8 cellular contexts compared by ENCODE assay signal in the genomic region with DNA sequence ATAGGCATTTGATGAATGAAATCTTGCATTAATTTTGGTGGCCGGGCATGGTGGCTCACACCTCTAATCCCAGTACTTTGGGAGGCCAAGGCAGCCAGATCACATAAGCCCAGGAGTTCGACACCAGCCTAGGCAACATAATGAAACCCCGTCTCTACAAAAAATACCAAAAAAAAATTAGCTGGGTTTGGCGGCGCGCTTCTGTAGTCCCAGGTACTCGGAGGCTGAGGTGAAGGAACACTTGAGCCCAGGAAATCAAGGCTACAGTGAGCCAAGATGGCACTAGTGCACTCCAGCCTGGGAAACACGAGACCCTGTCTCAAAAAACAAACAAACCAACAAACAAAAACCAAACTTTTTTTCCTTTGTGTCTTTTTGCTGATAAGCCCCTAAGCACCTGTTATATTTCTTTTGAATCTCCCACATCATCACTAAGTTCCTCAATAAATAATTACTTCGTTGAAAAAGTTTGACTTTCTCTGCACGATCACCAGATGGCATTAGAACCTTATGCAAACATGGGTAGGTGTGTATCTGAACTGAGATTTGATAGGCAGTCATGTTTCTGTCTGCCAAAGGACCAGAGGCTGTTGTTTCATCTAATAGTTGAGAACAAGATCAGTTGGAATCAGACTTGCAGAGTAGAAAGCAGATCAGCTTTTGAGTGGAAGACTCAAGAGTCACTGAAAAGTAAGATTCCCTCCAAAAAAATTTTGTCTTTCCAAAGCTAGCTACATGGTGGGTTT. TPM values are rescaled to one million over a fixed set of nuclear protein-coding genes. Genes with fewer than 3 reads are reported as not detected.
DNase-seq lines count a peak whose midpoint lies in the region; ATAC-seq and TF ChIP-seq lines count a peak whose summit lies in the region.

No MANE protein-coding gene starts in this region.

- no peak overlapping the region for H2BK12ac ChIP-seq in neuronal stem cell (ENCODE audit: low read length)

- H3K4me1 ChIP-seq in body of pancreas (peaks cover 3% of the 10 kb centered on the region), neuronal stem cell (ENCODE audit: control insufficient read depth in 2 of 2, insufficient read depth in 1 of 2, low read depth in 1 of 2, low read length in 2 of 2) (no peaks in the 10 kb centered on the region), tibial artery (peaks cover 0 to 3% (median under 1%) of the 10 kb centered on the region in 4 donors)

- H3K36me3 ChIP-seq in body of pancreas (replicated peaks in 1 of 2; ENCODE audit: insufficient read depth in 1 of 2, low read depth in 2 of 2) (no peaks in the 10 kb centered on the region), neuronal stem cell (replicated peaks in 1 of 2; ENCODE audit: control insufficient read depth in 2 of 2, insufficient read depth in 2 of 2, low read length in 2 of 2) (peaks cover 16 to 40% of the 10 kb centered on the region in 2 donors), tibial artery (peaks cover 0 to 12% (median 6%) of the 10 kb centered on the region in 3 donors)

- 45 to 49% methylated on average over 10 of the region's 10 CpGs for WGBS in body of pancreas, 2 donors
- WGBS in neuronal stem cell (ENCODE audit: extremely low coverage in 2 of 2, insufficient read length in 2 of 2, insufficient replicate concordance in 1 of 2), 2 donors = no CpG with 5 or more reads among the region's 10 CpGs

- TF ChIP-seq CTCF in NB4 (IDR thresholded peaks at IDR 0.05; ENCODE audit: low read depth, low read length) (no peak), body of pancreas (IDR thresholded peaks at IDR 0.05) (peak in 4 of 7 experiments; percentile 37 to 53 (median 43)), tibial artery (IDR thresholded peaks at IDR 0.05) (no peak)

- no peak overlapping the region for H3K4me2 ChIP-seq in neuronal stem cell (ENCODE audit: insufficient read depth, low read length, poor library complexity, severe bottlenecking)

- TF ChIP-seq POLR2A in NB4 (IDR thresholded peaks at IDR 0.05; ENCODE audit: extremely low read depth, insufficient read length) (no peak), body of pancreas (IDR thresholded peaks at IDR 0.05) (no peak)

- H2BK120ac ChIP-seq in neuronal stem cell (ENCODE audit: low read depth, low read length) = no peak overlapping the region

- H3K79me1 ChIP-seq in neuronal stem cell (ENCODE audit: low read depth, low read length) = peaks cover 2% of the 10 kb centered on the region

- H2AK5ac ChIP-seq in neuronal stem cell (ENCODE audit: low read depth, low read length) = no peak overlapping the region

- H3K9me3 ChIP-seq in body of pancreas (no peaks in the 10 kb centered on the region), neuronal stem cell (replicated peaks in 1 of 2; ENCODE audit: control insufficient read depth in 2 of 2, insufficient read depth in 1 of 2, low read depth in 1 of 2, low read length in 2 of 2) (no peaks in the 10 kb centered on the region), tibial artery (no peaks in the 10 kb centered on the region)

- ATAC-seq in body of pancreas (peak; percentile 55), HG03521 (IDR thresholded peaks at IDR 0.05; ENCODE audit: unreplicated experiment) (no peak)

- peak overlapping the region; percentile 43 for H4K8ac ChIP-seq in neuronal stem cell (ENCODE audit: low read depth, low read length)

- H4K91ac ChIP-seq in neuronal stem cell (ENCODE audit: low read depth, low read length, poor library complexity) = no peak overlapping the region

- DNase-seq in NCI-H2107 treated with DMSO at 0.1 percent for 48 hours (lab: John Stamatoyannopoulos, UW; ENCODE audit: unreplicated experiment) (peak; percentile 9), NCI-H2107 (lab: John Stamatoyannopoulos, UW) (no peak), NB4 (ENCODE audit: low read depth) (peak; percentile 47), body of pancreas (no peak), neuronal stem cell (ENCODE audit: low spot score) (no peak), GM19240 (ENCODE audit: insufficient read length, low spot score) (no peak), tibial artery (no peak)

- intact Hi-C loops in body of pancreas (cut with DNase I) = no loop called here
- intact Hi-C loops in tibial artery (cut with DNase I; ENCODE audit: low total_unique reads) = no loop called here

- H3K14ac ChIP-seq in neuronal stem cell (ENCODE audit: low read length) = no peak overlapping the region

- H2AFZ ChIP-seq in neuronal stem cell (ENCODE audit: low read length) = no peak overlapping the region

- no peak overlapping the region for H3K4me3 ChIP-seq in NB4 (ENCODE audit: low read depth, low read length)
- no peak overlapping the region for H3K4me3 ChIP-seq in body of pancreas
- no peak overlapping the region for H3K4me3 ChIP-seq in neuronal stem cell (ENCODE audit: low read length in 2 of 2)
- H3K4me3 ChIP-seq in tibial artery = no peak overlapping the region

- H2BK15ac ChIP-seq in neuronal stem cell (ENCODE audit: low read length) = no peak overlapping the region

- no peak overlapping the region for H3K18ac ChIP-seq in neuronal stem cell (ENCODE audit: low read length)

- H3K27ac ChIP-seq in body of pancreas = no peak overlapping the region
- no peak overlapping the region for H3K27ac ChIP-seq in neuronal stem cell (replicated peaks; ENCODE audit: low read length)
- no peak overlapping the region for H3K27ac ChIP-seq in tibial artery

- H2BK5ac ChIP-seq in neuronal stem cell (ENCODE audit: low read length) = no peak overlapping the region

- no peak overlapping the region for H3K4ac ChIP-seq in neuronal stem cell (ENCODE audit: low read length)

- H3K27me3 ChIP-seq in body of pancreas = no peaks in the 10 kb centered on the region
- H3K27me3 ChIP-seq in neuronal stem cell (ENCODE audit: control insufficient read depth in 3 of 3, insufficient read depth in 3 of 3, low read depth in 1 of 3, low read length in 3 of 3) = no peaks in the 10 kb centered on the region
- H3K27me3 ChIP-seq in tibial artery = no peaks in the 10 kb centered on the region

- no peak overlapping the region for H3K23ac ChIP-seq in neuronal stem cell (ENCODE audit: low read depth, low read length, poor library complexity)

- H3K9ac ChIP-seq in neuronal stem cell (ENCODE audit: low read depth, low read length, poor library complexity) = no peak overlapping the region

RNA-seq across cellular contexts. Expression of gene MATR3, which starts 5.5 kb away (rescaled TPM):
- total RNA-seq in body of pancreas = 100 to 1,000 TPM in 1 of 2 donors, 10 to 100 TPM in 1; 99.2 to 160 TPM
- polyA plus RNA-seq in neuronal stem cell (2013, experiment 1 of 2) = 252 TPM
- polyA plus RNA-seq in neuronal stem cell (2013, experiment 2 of 2) = 246 TPM

RNA-seq across cellular contexts. Expression of gene PAIP2, which starts 53.6 kb away (rescaled TPM):
- 10 to 100 TPM; 29.0 to 54.2 TPM for total RNA-seq in body of pancreas
- 196 TPM for polyA plus RNA-seq in neuronal stem cell (2013, experiment 1 of 2)
- 197 TPM for polyA plus RNA-seq in neuronal stem cell (2013, experiment 2 of 2)

Comparison
In these comparisons a context has a peak if more than half of its experiments do, and no peak if none do; other contexts are left out.
1. DNase-seq: peak in NCI-H2107 treated with DMSO at 0.1 percent for 48 hours (single experiment) and NB4 (single experiment); none in NCI-H2107 (single experiment), body of pancreas (0 of 4), neuronal stem cell (single experiment), GM19240 (single experiment) and tibial artery (0 of 2).
2. CTCF ChIP-seq: peak in body of pancreas (4 of 7); none in NB4 (single experiment) and tibial artery (0 of 2).